In the genomic region with DNA sequence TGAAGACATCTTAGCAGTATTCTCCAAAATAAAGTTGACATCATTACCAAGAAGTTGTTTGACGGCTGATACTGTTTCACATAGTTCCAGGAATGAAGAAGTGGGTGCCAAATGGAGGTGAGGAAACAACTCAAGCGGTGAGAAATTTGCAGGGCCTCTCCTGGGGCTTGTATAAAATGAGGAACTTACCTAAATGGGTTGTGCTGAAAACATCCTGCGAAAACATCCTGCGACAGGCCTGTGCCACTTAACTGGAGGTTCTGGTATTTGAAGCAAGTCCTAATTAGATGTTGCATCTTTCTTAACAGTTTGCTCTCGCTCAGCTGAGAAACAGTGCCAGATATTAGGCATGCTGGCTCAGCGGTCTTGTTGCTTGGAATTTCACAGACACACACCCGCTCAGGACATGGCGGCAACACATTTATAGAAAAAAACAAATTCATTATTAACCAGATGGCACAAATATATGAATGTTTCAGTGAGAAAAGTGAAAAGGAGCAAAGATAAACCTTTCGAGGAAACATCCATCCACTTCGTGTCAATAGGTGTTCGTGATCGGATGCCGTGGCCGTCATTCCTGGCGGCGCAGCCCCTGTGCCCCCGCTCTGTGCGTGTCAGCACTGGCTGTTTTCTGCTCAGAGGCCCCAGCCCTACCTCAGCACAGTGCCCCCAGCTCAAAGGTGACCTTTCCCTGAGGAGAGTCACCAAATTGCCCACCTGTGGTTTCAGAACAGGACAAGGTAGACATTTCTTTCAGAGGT, we compare ENCODE assay signal across 15 cellular contexts. TPM values are rescaled to one million over a fixed set of nuclear protein-coding genes. Genes with fewer than 3 reads are reported as not detected.
DNase-seq lines count a peak whose midpoint lies in the region; ATAC-seq and TF ChIP-seq lines count a peak whose summit lies in the region.
"Had no signal": no experiment of that assay in that cellular context is flagged by ENCODE, and none has a peak within 500 bp of the region (broad histone marks: within the 10 kb centered on the region; RNA-seq: fewer than 3 reads in every experiment).

No MANE protein-coding gene starts in this region.

- no peak for DNase-seq in CD8-positive, alpha-beta T cell
- DNase-seq in Peyer's patch (peak in 2 of 3 donors; percentile 78 to 84), lower lobe of right lung (no peak)
- no peak for DNase-seq in central memory CD4-positive, alpha-beta T cell
- no peak for DNase-seq in activated CD4-positive, alpha-beta T cell treated with anti-CD3 and anti-CD28 coated beads, Interleukin-2, amount 50 U/mL, for 1 hour
- DNase-seq in activated CD4-positive, alpha-beta T cell treated with anti-CD3 and anti-CD28 coated beads for 48 hours = no peak
- DNase-seq: aorta; Caco-2; NCI-H1105; stimulated activated CD4-positive, alpha-beta T cell treated with anti-CD3 and anti-CD28 coated beads, Interleukin-1b, Interleukin-23, amount 100 ng/mL, for 48 hours had no signal

- H3K4me3 Mint-ChIP-seq in CD8-positive, alpha-beta T cell = no peak overlapping the region
- H3K4me3 Mint-ChIP-seq: GM23338, nephron had no signal

- no peaks in the 10 kb centered on the region for H3K9me3 ChIP-seq in CD8-positive, alpha-beta T cell (ENCODE audit: low read length)
- no peaks in the 10 kb centered on the region for H3K9me3 ChIP-seq in Peyer's patch
- no peaks in the 10 kb centered on the region for H3K9me3 ChIP-seq in lower lobe of right lung
- H3K9me3 ChIP-seq: Caco-2, thoracic aorta had no signal

- intact Hi-C loops in CD8-positive, alpha-beta T cell (cut with DNase I, micrococcal nuclease) = no loop called here
- intact Hi-C loops in lower lobe of right lung (cut with DNase I) = no loop called here

- H3K27ac Mint-ChIP-seq in CD8-positive, alpha-beta T cell = peak overlapping the region; percentile 67
- H3K27ac Mint-ChIP-seq: GM23338, nephron had no signal

- H3K4me1 Mint-ChIP-seq in CD8-positive, alpha-beta T cell (ENCODE audit: low read depth) = peaks cover 12% of the 10 kb centered on the region
- H3K4me1 Mint-ChIP-seq: GM23338 had no signal

- no peak overlapping the region for H3K4me3 ChIP-seq in CD8-positive, alpha-beta T cell (ENCODE audit: low read depth, low read length)
- H3K4me3 ChIP-seq in Peyer's patch (no peak overlapping the region), lower lobe of right lung (no peak overlapping the region)
- H3K4me3 ChIP-seq: GM23338, thoracic aorta had no signal

- no peaks in the 10 kb centered on the region for H3K9me3 Mint-ChIP-seq in CD8-positive, alpha-beta T cell
- H3K9me3 Mint-ChIP-seq: GM23338, nephron had no signal

- no peak for ATAC-seq in CD8-positive, alpha-beta T cell
- peak; percentile 48 for ATAC-seq in GM21737 (IDR thresholded peaks at IDR 0.05; ENCODE audit: unreplicated experiment)
- peak; percentile 57 to 63 for ATAC-seq in lower lobe of right lung
- ATAC-seq in GM18498 (IDR thresholded peaks at IDR 0.05; ENCODE audit: unreplicated experiment) = no peak
- ATAC-seq: GM23338 had no signal

- POLR2A ChIA-PET in CD8-positive, alpha-beta T cell (lab: Charles Lee) = interaction anchor here (1.0 kb wide), 1 partner anchor 48 kb away, joined by 3 read pairs; the partner anchor contains the start of genes CDC123 and NUDT5

- TF ChIP-seq CTCF in CD8-positive, alpha-beta T cell (IDR thresholded peaks at IDR 0.05) = no peak
- TF ChIP-seq CTCF in Peyer's patch (IDR thresholded peaks at IDR 0.05) (no peak), lower lobe of right lung (IDR thresholded peaks at IDR 0.05) (no peak)

- H3K36me3 Mint-ChIP-seq in CD8-positive, alpha-beta T cell = peaks cover 69% of the 10 kb centered on the region

- no peaks in the 10 kb centered on the region for H3K27me3 ChIP-seq in CD8-positive, alpha-beta T cell (ENCODE audit: insufficient read depth, low read length)
- no peaks in the 10 kb centered on the region for H3K27me3 ChIP-seq in Peyer's patch
- H3K27me3 ChIP-seq in lower lobe of right lung (ENCODE audit: low read depth) = no peaks in the 10 kb centered on the region

- no peaks in the 10 kb centered on the region for H3K4me1 ChIP-seq in CD8-positive, alpha-beta T cell (ENCODE audit: insufficient read depth, low read length)
- peaks cover 0 to 6% (median 2%) of the 10 kb centered on the region in 4 donors for H3K4me1 ChIP-seq in Peyer's patch
- H3K4me1 ChIP-seq in lower lobe of right lung = peaks cover 25% of the 10 kb centered on the region
- H3K4me1 ChIP-seq: Caco-2 had no signal

- peaks cover 22% of the 10 kb centered on the region for H3K36me3 ChIP-seq in CD8-positive, alpha-beta T cell (ENCODE audit: insufficient read depth, low read length)
- H3K36me3 ChIP-seq in Peyer's patch (peaks cover 0 to 52% (median 0%) of the 10 kb centered on the region in 3 donors), lower lobe of right lung (peaks cover 45% of the 10 kb centered on the region)

- H3K27ac ChIP-seq in CD8-positive, alpha-beta T cell (ENCODE audit: low read depth, low read length) = no peak overlapping the region
- H3K27ac ChIP-seq in Peyer's patch (peak overlapping the region in 2 of 4 donors; percentile 72 to 78), lower lobe of right lung (no peak overlapping the region)
- H3K27ac ChIP-seq: thoracic aorta had no signal

- CTCF ChIA-PET in CD8-positive, alpha-beta T cell (lab: Charles Lee) = no interaction called here

- no peaks in the 10 kb centered on the region for H3K27me3 Mint-ChIP-seq in CD8-positive, alpha-beta T cell (ENCODE audit: low read depth)

- TF ChIP-seq POLR2A in Peyer's patch (IDR thresholded peaks at IDR 0.05) = no peak

RNA-seq across cellular contexts. Expression of gene CDC123, which starts 48.1 kb away (rescaled TPM):
- total RNA-seq in CD8-positive, alpha-beta T cell = 10 to 100 TPM; 45.3 to 55.0 TPM
- total RNA-seq in Peyer's patch (10 to 100 TPM; 52.0 to 77.4 (median 62.0) TPM), lower lobe of right lung (43.7 TPM)

RNA-seq across cellular contexts. Expression of gene NUDT5, which starts 48.3 kb away (rescaled TPM):
- total RNA-seq in CD8-positive, alpha-beta T cell = 10 to 100 TPM; 12.1 to 13.6 TPM
- total RNA-seq in Peyer's patch (10 to 100 TPM; 24.0 to 51.1 (median 45.8) TPM), lower lobe of right lung (43.3 TPM)

Comparison
In these comparisons a context has a peak if more than half of its experiments do, and no peak if none do; other contexts are left out.
1. ATAC-seq: peak in GM21737 (single experiment) and lower lobe of right lung (2 of 2); none in CD8-positive, alpha-beta T cell (single experiment) and GM18498 (single experiment).
2. DNase-seq: peak in Peyer's patch (2 of 3); none in CD8-positive, alpha-beta T cell (0 of 7), lower lobe of right lung (single experiment), central memory CD4-positive, alpha-beta T cell (single experiment), activated CD4-positive, alpha-beta T cell treated with anti-CD3 and anti-CD28 coated beads, Interleukin-2, amount 50 U/mL, for 1 hour (single experiment) and activated CD4-positive, alpha-beta T cell treated with anti-CD3 and anti-CD28 coated beads for 48 hours (single experiment).